Comparison of ENCODE assay signal across 36 cellular contexts in genomic region chr5:171838066-171838465, GRCh38. TPM values are rescaled to one million over a fixed set of nuclear protein-coding genes. Genes with fewer than 3 reads are reported as not detected.
"Had no signal": no experiment of that assay in that cellular context is flagged by ENCODE, and none has a peak within 500 bp of the region (broad histone marks: within the 10 kb centered on the region; RNA-seq: fewer than 3 reads in every experiment).

No MANE protein-coding gene starts in this region.

- H3K36me3 ChIP-seq: adrenal gland, esophagus muscularis mucosa, gastrocnemius medialis, WERI-Rb-1 had no signal

- H3K9me3 Mint-ChIP-seq: activated CD8-positive, alpha-beta T cell treated with anti-CD3 and anti-CD28 coated beads for 36 hours; activated naive CD4-positive, alpha-beta T cell treated with anti-CD3 and anti-CD28 coated beads, Interleukin-2, amount 50 U/mL, for 24 hours; activated T-helper 1 cell treated with anti-CD3 and anti-CD28 coated beads, Interleukin-12 subunit alpha, Interleukin-12 subunit beta, Interleukin-2, Interleukin-4 antibody, amounts not matched to agents 30 ng/mL and 10 ng/mL and 1 ng/mL, durations not matched to agents 14 hours and 24 hours and 36 hours; effector memory CD8-positive, alpha-beta T cell; T-helper 2 cell treated with Interferon-gamma antibody and Interleukin-4, amounts not matched to agents 5 μg/mL and 100 μg/mL, for 36 hours had no signal

- H3K27me3 ChIP-seq: adrenal gland, body of pancreas, esophagus muscularis mucosa, foreskin keratinocyte, gastrocnemius medialis had no signal

- H3K9me3 ChIP-seq: adrenal gland, body of pancreas, gastrocnemius medialis had no signal

- H3K4me3 ChIP-seq: adrenal gland, body of pancreas, esophagus muscularis mucosa, gastrocnemius medialis had no signal

- H3K4me3 Mint-ChIP-seq: activated B cell treated with CpG ODN at 0.5 μM for 24 hours; activated CD8-positive, alpha-beta T cell treated with anti-CD3 and anti-CD28 coated beads for 36 hours; activated naive CD4-positive, alpha-beta T cell treated with anti-CD3 and anti-CD28 coated beads for 36 hours; activated naive CD4-positive, alpha-beta T cell treated with anti-CD3 and anti-CD28 coated beads, Interleukin-2, amount 50 U/mL, for 24 hours; activated naive CD8-positive, alpha-beta T cell treated with anti-CD3 and anti-CD28 coated beads for 36 hours; activated naive CD8-positive, alpha-beta T cell treated with anti-CD3 and anti-CD28 coated beads, Interleukin-2, amount 50 U/mL, for 24 hours; activated T-helper 1 cell treated with anti-CD3 and anti-CD28 coated beads, Interleukin-12 subunit alpha, Interleukin-12 subunit beta, Interleukin-2, Interleukin-4 antibody, amounts not matched to agents 30 ng/mL and 10 ng/mL and 1 ng/mL, durations not matched to agents 14 hours and 24 hours and 36 hours; effector memory CD8-positive, alpha-beta T cell; T-helper 17 cell; T-helper 2 cell treated with Interferon-gamma antibody and Interleukin-4, amounts not matched to agents 5 μg/mL and 100 μg/mL, for 36 hours had no signal

- H3K27me3 Mint-ChIP-seq: activated B cell treated with CpG ODN at 0.5 μM for 24 hours; activated CD8-positive, alpha-beta T cell treated with anti-CD3 and anti-CD28 coated beads for 36 hours; activated naive CD4-positive, alpha-beta T cell treated with anti-CD3 and anti-CD28 coated beads, Interleukin-2, amount 50 U/mL, for 24 hours; activated naive CD8-positive, alpha-beta T cell treated with anti-CD3 and anti-CD28 coated beads for 36 hours; activated naive CD8-positive, alpha-beta T cell treated with anti-CD3 and anti-CD28 coated beads, Interleukin-2, amount 50 U/mL, for 24 hours; effector memory CD8-positive, alpha-beta T cell; T-helper 17 cell had no signal

- H3K4me1 Mint-ChIP-seq: activated B cell treated with CpG ODN at 0.5 μM for 24 hours had no signal

- ATAC-seq: activated CD4-positive, CD25-positive, alpha-beta regulatory T cell treated with anti-CD3 and anti-CD28 coated beads, Interleukin-2, amount 50 U/mL, for 24 hours; activated CD8-positive, alpha-beta T cell treated with anti-CD3 and anti-CD28 coated beads for 36 hours; activated naive CD8-positive, alpha-beta T cell treated with anti-CD3 and anti-CD28 coated beads, Interleukin-2, amount 50 U/mL, for 24 hours; body of pancreas; effector memory CD8-positive, alpha-beta T cell; foreskin keratinocyte; gastrocnemius medialis; T-helper 17 cell had no signal

- H3K27ac ChIP-seq: adrenal gland, body of pancreas, esophagus muscularis mucosa, foreskin keratinocyte, gastrocnemius medialis, WERI-Rb-1 had no signal

- H3K27ac Mint-ChIP-seq: activated B cell treated with CpG ODN at 0.5 μM for 24 hours; activated CD8-positive, alpha-beta T cell treated with anti-CD3 and anti-CD28 coated beads for 36 hours; activated naive CD4-positive, alpha-beta T cell treated with anti-CD3 and anti-CD28 coated beads for 36 hours; activated naive CD4-positive, alpha-beta T cell treated with anti-CD3 and anti-CD28 coated beads, Interleukin-2, amount 50 U/mL, for 24 hours; activated naive CD8-positive, alpha-beta T cell treated with anti-CD3 and anti-CD28 coated beads for 36 hours; activated naive CD8-positive, alpha-beta T cell treated with anti-CD3 and anti-CD28 coated beads, Interleukin-2, amount 50 U/mL, for 24 hours; activated T-helper 1 cell treated with anti-CD3 and anti-CD28 coated beads, Interleukin-12 subunit alpha, Interleukin-12 subunit beta, Interleukin-2, Interleukin-4 antibody, amounts not matched to agents 30 ng/mL and 10 ng/mL and 1 ng/mL, durations not matched to agents 14 hours and 24 hours and 36 hours; activated T-helper 2 cell treated with anti-CD3 and anti-CD28 coated beads, Interferon-gamma antibody, Interleukin-2, Interleukin-4, amounts not matched to agents 10 μg/mL and 5 μg/mL and 100 μg/mL, durations not matched to agents 14 hours and 24 hours and 36 hours; effector memory CD8-positive, alpha-beta T cell; T-helper 17 cell; T-helper 2 cell treated with Interferon-gamma antibody and Interleukin-4, amounts not matched to agents 5 μg/mL and 100 μg/mL, for 36 hours had no signal

- H3K4me1 ChIP-seq: adrenal gland, body of pancreas, foreskin keratinocyte, gastrocnemius medialis had no signal

- DNase-seq: activated B cell treated with CpG ODN at 0.5 μM for 24 hours; activated CD4-positive, alpha-beta T cell treated with anti-CD3 and anti-CD28 coated beads for 48 hours; activated CD4-positive, alpha-beta T cell treated with anti-CD3 and anti-CD28 coated beads, Interleukin-2, amount 50 U/mL, for 1 hour; activated CD4-positive, alpha-beta T cell treated with anti-CD3 and anti-CD28 coated beads, Interleukin-2, amount 50 U/mL, for 48 hours; activated CD8-positive, alpha-beta memory T cell treated with anti-CD3 and anti-CD28 coated beads for 24 hours; activated CD8-positive, alpha-beta T cell treated with anti-CD3 and anti-CD28 coated beads for 36 hours; activated effector memory CD4-positive, alpha-beta T cell treated with anti-CD3 and anti-CD28 coated beads, Interleukin-2, amount 50 U/mL, for 16 hours; activated naive CD4-positive, alpha-beta T cell treated with anti-CD3 and anti-CD28 coated beads for 36 hours; activated naive CD8-positive, alpha-beta T cell treated with anti-CD3 and anti-CD28 coated beads for 36 hours; activated naive CD8-positive, alpha-beta T cell treated with anti-CD3 and anti-CD28 coated beads, Interleukin-2, amount 50 U/mL, for 24 hours; activated T-cell treated with anti-CD3 and anti-CD28 coated beads, Interleukin-2, amount 50 U/mL, for 1 hour; activated T-cell treated with anti-CD3 and anti-CD28 coated beads, Interleukin-2, amount 50 U/mL, for 48 hours; adrenal gland; amygdala; aorta; body of pancreas; caudate nucleus; cortex of kidney; dermis blood vessel endothelial cell; effector CD4-positive, alpha-beta T cell; effector memory CD8-positive, alpha-beta T cell; erythroblast; foreskin keratinocyte; gastrocnemius medialis; glutamatergic neuron; T-helper 1 cell; T-helper 17 cell; T1000; WERI-Rb-1 had no signal

RNA-seq across cellular contexts. Expression of gene SMIM23, which starts 52.4 kb away (rescaled TPM):
- total RNA-seq: activated B cell treated with CpG ODN at 0.5 μM for 24 hours; activated CD8-positive, alpha-beta T cell treated with anti-CD3 and anti-CD28 coated beads for 36 hours; activated naive CD4-positive, alpha-beta T cell treated with anti-CD3 and anti-CD28 coated beads for 36 hours; activated naive CD8-positive, alpha-beta T cell treated with anti-CD3 and anti-CD28 coated beads for 36 hours; activated T-helper 1 cell treated with anti-CD3 and anti-CD28 coated beads, Interleukin-12 subunit alpha, Interleukin-12 subunit beta, Interleukin-2, Interleukin-4 antibody, amounts not matched to agents 30 ng/mL and 10 ng/mL and 1 ng/mL, durations not matched to agents 14 hours and 24 hours and 36 hours; activated T-helper 2 cell treated with anti-CD3 and anti-CD28 coated beads, Interferon-gamma antibody, Interleukin-2, Interleukin-4, amounts not matched to agents 10 μg/mL and 5 μg/mL and 100 μg/mL, durations not matched to agents 14 hours and 24 hours and 36 hours; adrenal gland; aorta; body of pancreas; chondrocyte; dermis blood vessel endothelial cell; esophagus muscularis mucosa; foreskin keratinocyte; gastrocnemius medialis; T-helper 17 cell had no signal
- polyA plus RNA-seq: adrenal gland, aorta, foreskin keratinocyte had no signal
